ENCODE assay signal across 8 cellular contexts in the genomic region with DNA sequence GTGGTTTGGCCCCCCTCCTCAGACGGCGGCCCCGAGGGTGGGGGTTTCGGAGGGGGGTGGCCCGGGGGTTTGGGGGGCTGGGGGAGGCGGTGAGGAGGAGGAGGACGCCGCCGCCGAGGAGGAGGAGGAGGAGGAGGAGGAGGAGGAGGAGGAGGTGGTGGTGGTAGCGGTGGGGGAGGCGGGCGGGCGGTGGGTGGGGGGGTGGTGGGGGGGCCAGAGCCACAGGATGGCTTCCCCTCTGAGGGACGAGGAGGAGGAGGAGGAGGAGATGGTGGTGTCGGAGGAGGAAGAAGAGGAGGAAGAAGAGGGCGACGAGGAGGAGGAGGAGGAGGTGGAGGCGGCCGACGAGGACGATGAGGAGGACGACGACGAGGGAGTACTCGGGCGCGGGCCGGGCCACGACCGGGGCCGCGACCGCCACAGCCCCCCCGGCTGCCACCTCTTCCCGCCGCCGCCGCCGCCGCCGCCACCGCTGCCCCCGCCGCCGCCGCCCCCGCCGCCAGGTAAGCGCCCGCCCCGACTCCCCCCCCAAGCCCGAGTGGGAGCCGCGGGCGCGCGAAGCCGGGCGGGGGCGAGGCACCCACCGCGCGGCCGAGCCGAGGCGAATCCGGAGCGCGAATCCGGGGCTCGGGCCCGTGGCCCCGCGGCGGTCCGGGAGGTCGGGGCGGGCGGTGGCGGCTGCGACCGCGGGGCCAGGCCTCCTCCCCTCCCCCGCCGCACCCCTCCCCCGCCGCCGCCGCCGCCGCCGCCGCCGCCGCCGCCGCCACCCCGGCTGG. TPM values are rescaled to one million over a fixed set of nuclear protein-coding genes. Genes with fewer than 3 reads are reported as not detected.
A peak's percentile ranks its signal among the peaks of the same experiment; 100 is the strongest.
DNase-seq lines count a peak whose midpoint lies in the region; ATAC-seq, FAIRE-seq and TF ChIP-seq lines count a peak whose summit lies in the region.

No MANE protein-coding gene starts in this region.

- FAIRE-seq in HTR-8/SVneo (lab: Jason Lieb, UNC): no peak

- H3K9me3 ChIP-seq in BLaER1 treated with 17β-estradiol and CSF1 and Interleukin-3, amounts not matched to agents 10 nM and 100 nM (replicated peaks in 1 of 11): no peaks in the 10 kb centered on the region
- H3K9me3 ChIP-seq in esophagus muscularis mucosa (no peaks in the 10 kb centered on the region), prostate gland (no peaks in the 10 kb centered on the region)

- ATAC-seq in foreskin keratinocyte: no peak

- DNase-seq in HTR-8/SVneo (ENCODE audit: insufficient read length, low spot score) (peak; percentile 11), esophagus muscularis mucosa (ENCODE audit: extremely low spot score) (no peak), prostate gland (ENCODE audit: low spot score) (no peak), SHP77 (lab: John Stamatoyannopoulos, UW) (no peak), foreskin keratinocyte (no peak), C1 segment of cervical spinal cord (lab: John Stamatoyannopoulos, UW) (no peak)
- peak; percentile 68 for DNase-seq in activated CD8-positive, alpha-beta memory T cell treated with anti-CD3 and anti-CD28 coated beads, Interleukin-2, amount 50 U/mL, for 48 hours

- H3K27ac ChIP-seq in BLaER1 treated with 17β-estradiol and CSF1 and Interleukin-3, amounts not matched to agents 10 nM and 100 nM: peak overlapping the region; percentile 89 to 98 (median 96)
- peak overlapping the region; percentile 90 to 96 (median 94) for H3K27ac ChIP-seq in esophagus muscularis mucosa (replicated peaks in 1 of 4)
- peak overlapping the region; percentile 97 to 99 for H3K27ac ChIP-seq in prostate gland
- no peak overlapping the region for H3K27ac ChIP-seq in foreskin keratinocyte

- H4K20me1 ChIP-seq in BLaER1 treated with 17β-estradiol and CSF1 and Interleukin-3, amounts not matched to agents 10 nM and 100 nM: peaks cover 6 to 22% (median 21%) of the 10 kb centered on the region in 11 experiments; a peak in 20 of 22 replicates

- TF ChIP-seq POLR2A in esophagus muscularis mucosa (IDR thresholded peaks at IDR 0.05; ENCODE audit: low read depth) (no peak), prostate gland (IDR thresholded peaks at IDR 0.05) (no peak)

- TF ChIP-seq EP300 in esophagus muscularis mucosa (IDR thresholded peaks at IDR 0.05): no peak

- intact Hi-C loops in esophagus muscularis mucosa (cut with DNase I) (loop anchor here (2.0 kb wide), 1 partner anchor 50 kb away; a partner anchor contains a TSS), prostate gland (cut with DNase I) (no loop called here)

- H3K4me2 ChIP-seq in BLaER1 treated with 17β-estradiol and CSF1 and Interleukin-3, amounts not matched to agents 10 nM and 100 nM: peak overlapping the region in 1 of 11 experiments; percentile 98; a peak in 3 of 22 replicates

- peaks cover 59 to 71% (median 62%) of the 10 kb centered on the region in 10 experiments for H3K4me1 ChIP-seq in BLaER1 treated with 17β-estradiol and CSF1 and Interleukin-3, amounts not matched to agents 10 nM and 100 nM
- H3K4me1 ChIP-seq in esophagus muscularis mucosa (peaks cover 42 to 81% (median 74%) of the 10 kb centered on the region in 4 donors), prostate gland (replicated peaks) (peaks cover 24% of the 10 kb centered on the region), foreskin keratinocyte (peaks cover 33% of the 10 kb centered on the region)

- 1% methylated on average over 26 of the region's 99 CpGs for WGBS in esophagus muscularis mucosa
- under 1% methylated on average over 66 of the region's 99 CpGs for WGBS in prostate gland

- H3K4me3 ChIP-seq in BLaER1 treated with 17β-estradiol and CSF1 and Interleukin-3, amounts not matched to agents 10 nM and 100 nM: peak overlapping the region; percentile 77 to 97 (median 86)
- H3K4me3 ChIP-seq in esophagus muscularis mucosa (peak overlapping the region; percentile 84 to 93 (median 90)), prostate gland (peak overlapping the region; percentile 77 to 90)

- TF ChIP-seq CTCF in esophagus muscularis mucosa (IDR thresholded peaks at IDR 0.05) (no peak), prostate gland (IDR thresholded peaks at IDR 0.05) (no peak), foreskin keratinocyte (conservative IDR thresholded peaks at IDR 0.05) (no peak)

- H3K9ac ChIP-seq in BLaER1 treated with 17β-estradiol and CSF1 and Interleukin-3, amounts not matched to agents 10 nM and 100 nM: peak overlapping the region; percentile 90 to 98 (median 96)

- no peaks in the 10 kb centered on the region for H3K27me3 ChIP-seq in BLaER1 treated with 17β-estradiol and CSF1 and Interleukin-3, amounts not matched to agents 10 nM and 100 nM
- H3K27me3 ChIP-seq in esophagus muscularis mucosa: no peaks in the 10 kb centered on the region
- H3K27me3 ChIP-seq in prostate gland (replicated peaks; ENCODE audit: insufficient read depth): no peaks in the 10 kb centered on the region
- no peaks in the 10 kb centered on the region for H3K27me3 ChIP-seq in foreskin keratinocyte

- H3K36me3 ChIP-seq in BLaER1 treated with 17β-estradiol and CSF1 and Interleukin-3, amounts not matched to agents 10 nM and 100 nM: peaks cover 3 to 21% (median 9%) of the 10 kb centered on the region in 11 experiments; a peak in 21 of 22 replicates
- H3K36me3 ChIP-seq in esophagus muscularis mucosa (peaks cover 0 to 12% (median 9%) of the 10 kb centered on the region in 4 donors), prostate gland (no peaks in the 10 kb centered on the region)

RNA-seq across cellular contexts. Expression of a gene that starts 3.8 kb away (rescaled TPM):
- total RNA-seq in esophagus muscularis mucosa (100 to 1,000 TPM in 3 of 4 donors, 10 to 100 TPM in 1; 82.7 to 139 (median 111) TPM), prostate gland (100 to 1,000 TPM; 166 to 196 TPM), foreskin keratinocyte (89.8 and 91.3 TPM in 2 replicates)
- polyA plus RNA-seq in foreskin keratinocyte: 66.8 and 76.4 TPM in 2 replicates

RNA-seq across cellular contexts. Expression of a gene that starts 27.0 kb away (rescaled TPM):
- total RNA-seq in esophagus muscularis mucosa (10 to 100 TPM; 11.6 to 14.9 (median 12.0) TPM), prostate gland (10 to 100 TPM in 1 of 2 donors, 1 to 10 TPM in 1; 5.7 to 20.8 TPM), foreskin keratinocyte (8.9 and 10.2 TPM in 2 replicates)
- polyA plus RNA-seq in foreskin keratinocyte: 4.8 and 6.6 TPM in 2 replicates

RNA-seq across cellular contexts. Expression of a gene that starts 27.4 kb away (rescaled TPM):
- 100 to 1,000 TPM in 2 of 4 donors, 10 to 100 TPM in 2; 61.4 to 110 (median 102) TPM for total RNA-seq in esophagus muscularis mucosa
- 100 to 1,000 TPM in 1 of 2 donors, 10 to 100 TPM in 1; 74.6 to 163 TPM for total RNA-seq in prostate gland
- total RNA-seq in foreskin keratinocyte: 119 and 136 TPM in 2 replicates
- 143 and 146 TPM in 2 replicates for polyA plus RNA-seq in foreskin keratinocyte

RNA-seq across cellular contexts. Expression of a gene that starts 29.9 kb away (rescaled TPM):
- total RNA-seq in esophagus muscularis mucosa (10 to 100 TPM; 13.3 to 45.9 (median 42.5) TPM), prostate gland (10 to 100 TPM; 11.1 to 15.7 TPM), foreskin keratinocyte (0.58 and 0.67 TPM in 2 replicates)
- 0.65 and 1.3 TPM in 2 replicates for polyA plus RNA-seq in foreskin keratinocyte

RNA-seq across cellular contexts. Expression of a gene that starts 31.3 kb away (rescaled TPM):
- total RNA-seq in esophagus muscularis mucosa: 10 to 100 TPM in 1 of 4 donors, 1 to 10 TPM in 3; 2.1 to 29.2 (median 5.7) TPM
- 10 to 100 TPM in 1 of 2 donors, 1 to 10 TPM in 1; 7.8 to 32.4 TPM for total RNA-seq in prostate gland
- 1.9 and 2.3 TPM in 2 replicates for total RNA-seq in foreskin keratinocyte
- 1.5 TPM in 2 replicates for polyA plus RNA-seq in foreskin keratinocyte

Comparison
In these comparisons a context has a peak if more than half of its experiments do, and no peak if none do; other contexts are left out.
1. DNase-seq: peak in HTR-8/SVneo (single experiment) and activated CD8-positive, alpha-beta memory T cell treated with anti-CD3 and anti-CD28 coated beads, Interleukin-2, amount 50 U/mL, for 48 hours (single experiment); none in esophagus muscularis mucosa (single experiment), prostate gland (single experiment), SHP77 (0 of 2), foreskin keratinocyte (0 of 2) and C1 segment of cervical spinal cord (0 of 14).
2. Peak in every context shown above with its lines, with median percentiles within 50 percentile points of each other: H3K4me3 ChIP-seq.